ENCODE assay signal across 14 cellular contexts in genomic region chr18:49865401-49865800, GRCh38. TPM values are rescaled to one million over a fixed set of nuclear protein-coding genes. Genes with fewer than 3 reads are reported as not detected.
DNase-seq lines count a peak whose midpoint lies in the region; ATAC-seq and TF ChIP-seq lines count a peak whose summit lies in the region.
"Had no signal": no experiment of that assay in that cellular context is flagged by ENCODE, and none has a peak within 500 bp of the region (broad histone marks: within the 10 kb centered on the region; RNA-seq: fewer than 3 reads in every experiment).

No MANE protein-coding gene starts in this region.

- intact Hi-C loops in OCI-LY7 (cut with micrococcal nuclease; ENCODE audit: unreplicated experiment) = no loop called here

- POLR2A ChIA-PET in OCI-LY7 (lab: Charles Lee) = no interaction called here
- POLR2A ChIA-PET in naive thymus-derived CD8-positive, alpha-beta T cell (lab: Charles Lee) = no interaction called here

- no peaks in the 10 kb centered on the region for H3K36me3 ChIP-seq in OCI-LY7 (ENCODE audit: insufficient read depth, low read length)
- H3K36me3 ChIP-seq: spleen had no signal

- H3K9me3 ChIP-seq in OCI-LY7 (ENCODE audit: low read length) = no peaks in the 10 kb centered on the region
- H3K9me3 ChIP-seq: spleen had no signal

- DNase-seq in GM12865 (ENCODE audit: low read depth) = peak; percentile 33
- peak; percentile 1 for DNase-seq in OCI-LY7 (ENCODE audit: low spot score)
- DNase-seq in left kidney (ENCODE audit: low read depth, low spot score) = peak; percentile 57
- DNase-seq in T-helper 2 cell treated with Interferon-gamma antibody and Interleukin-4, amounts not matched to agents 5 μg/mL and 100 μg/mL, for 36 hours (ENCODE audit: low spot score) = no peak
- no peak for DNase-seq in kidney tubule cell (ENCODE audit: low spot score)
- no peak for DNase-seq in naive thymus-derived CD8-positive, alpha-beta T cell
- DNase-seq: activated CD4-positive, alpha-beta T cell treated with anti-CD3 and anti-CD28 coated beads, Interleukin-2, amount 50 U/mL, for 1 hour; CD4-positive, alpha-beta T cell; KBM-7; mesendoderm; NCI-H1930; occipital lobe; spleen had no signal

- no peaks in the 10 kb centered on the region for H3K9me2 ChIP-seq in OCI-LY7 (ENCODE audit: insufficient read depth, low read length)

- H3K9me3 Mint-ChIP-seq in T-helper 2 cell treated with Interferon-gamma antibody and Interleukin-4, amounts not matched to agents 5 μg/mL and 100 μg/mL, for 36 hours = no peaks in the 10 kb centered on the region
- no peaks in the 10 kb centered on the region for H3K9me3 Mint-ChIP-seq in naive thymus-derived CD8-positive, alpha-beta T cell
- H3K9me3 Mint-ChIP-seq: CD4-positive, alpha-beta T cell had no signal

- H3K27ac ChIP-seq in OCI-LY7 (ENCODE audit: low read depth, low read length, poor library complexity, severe bottlenecking) = no peak overlapping the region
- H3K27ac ChIP-seq: spleen had no signal

- no peak overlapping the region for H3K4me3 ChIP-seq in GM12865 (ENCODE audit: low read depth, low read length)
- no peak overlapping the region for H3K4me3 ChIP-seq in OCI-LY7 (ENCODE audit: low read depth, low read length, poor library complexity, severe bottlenecking)
- H3K4me3 ChIP-seq: spleen had no signal

- BruUV-seq in OCI-LY7 (replicated peaks; lab: Mats Ljungman, UMichigan) = no TSS peak

- no peaks in the 10 kb centered on the region for H3K4me1 Mint-ChIP-seq in T-helper 2 cell treated with Interferon-gamma antibody and Interleukin-4, amounts not matched to agents 5 μg/mL and 100 μg/mL, for 36 hours (ENCODE audit: low read depth)
- no peaks in the 10 kb centered on the region for H3K4me1 Mint-ChIP-seq in naive thymus-derived CD8-positive, alpha-beta T cell

- no peaks in the 10 kb centered on the region for H3K79me2 ChIP-seq in OCI-LY7 (ENCODE audit: insufficient read depth, low read depth, low read length)

- no peaks in the 10 kb centered on the region for H4K20me1 ChIP-seq in OCI-LY7 (ENCODE audit: insufficient read depth, low read length)

- CTCF ChIA-PET in OCI-LY7 (lab: Charles Lee; ENCODE audit: unreplicated experiment) = no interaction called here

- no peak overlapping the region for H2AFZ ChIP-seq in OCI-LY7 (ENCODE audit: low read length)

- no peaks in the 10 kb centered on the region for H3K4me1 ChIP-seq in OCI-LY7 (ENCODE audit: insufficient read depth, low read length, poor library complexity, severe bottlenecking)
- H3K4me1 ChIP-seq: spleen had no signal

- peaks cover 7% of the 10 kb centered on the region for H3K27me3 Mint-ChIP-seq in T-helper 2 cell treated with Interferon-gamma antibody and Interleukin-4, amounts not matched to agents 5 μg/mL and 100 μg/mL, for 36 hours (ENCODE audit: low read depth)
- peaks cover 0 to 10% (median 2%) of the 10 kb centered on the region in 5 donors for H3K27me3 Mint-ChIP-seq in naive thymus-derived CD8-positive, alpha-beta T cell

- ATAC-seq in GM19397 (IDR thresholded peaks at IDR 0.05; ENCODE audit: unreplicated experiment) = peak; percentile 66
- no peak for ATAC-seq in naive thymus-derived CD8-positive, alpha-beta T cell

- no peak overlapping the region for H3K4me2 ChIP-seq in OCI-LY7 (ENCODE audit: low read length)

- H3K27ac Mint-ChIP-seq in T-helper 2 cell treated with Interferon-gamma antibody and Interleukin-4, amounts not matched to agents 5 μg/mL and 100 μg/mL, for 36 hours = no peak overlapping the region
- peak overlapping the region in 1 of 10 donors; percentile 24 for H3K27ac Mint-ChIP-seq in naive thymus-derived CD8-positive, alpha-beta T cell
- H3K27ac Mint-ChIP-seq: CD4-positive, alpha-beta T cell had no signal

- TF ChIP-seq CTCF in GM12865 (IDR thresholded peaks at IDR 0.05; ENCODE audit: insufficient read depth, low read depth, low read length, missing control alignments) = no peak
- no peak for TF ChIP-seq CTCF in OCI-LY7 (conservative IDR thresholded peaks at IDR 0.05; ENCODE audit: low read length)

- no peak overlapping the region for H3K4me3 Mint-ChIP-seq in T-helper 2 cell treated with Interferon-gamma antibody and Interleukin-4, amounts not matched to agents 5 μg/mL and 100 μg/mL, for 36 hours
- no peak overlapping the region for H3K4me3 Mint-ChIP-seq in naive thymus-derived CD8-positive, alpha-beta T cell
- H3K4me3 Mint-ChIP-seq: CD4-positive, alpha-beta T cell had no signal

- H3K36me3 Mint-ChIP-seq in T-helper 2 cell treated with Interferon-gamma antibody and Interleukin-4, amounts not matched to agents 5 μg/mL and 100 μg/mL, for 36 hours (ENCODE audit: low read depth) = no peaks in the 10 kb centered on the region
- no peaks in the 10 kb centered on the region for H3K36me3 Mint-ChIP-seq in naive thymus-derived CD8-positive, alpha-beta T cell

RNA-seq across cellular contexts. Expression of gene ACAA2, which starts 52.1 kb away (rescaled TPM):
- 30.8 and 34.3 TPM in 2 replicates for total RNA-seq in OCI-LY7 (2014; rRNA removed; shearing (Covaris generic))
- total RNA-seq in OCI-LY7 (2022) = 49.2 and 54.4 TPM in 2 replicates
- total RNA-seq in naive thymus-derived CD8-positive, alpha-beta T cell = 10 to 100 TPM; 27.2 to 27.5 TPM
- 100 to 1,000 TPM in 1 of 3 donors, 10 to 100 TPM in 2; 59.7 to 106 (median 74.3) TPM for polyA plus RNA-seq in naive thymus-derived CD8-positive, alpha-beta T cell

Comparison
In these comparisons a context has a peak if more than half of its experiments do, and no peak if none do; other contexts are left out.
1. DNase-seq: peak in GM12865 (single experiment), OCI-LY7 (single experiment) and left kidney (single experiment); none in T-helper 2 cell treated with Interferon-gamma antibody and Interleukin-4, amounts not matched to agents 5 μg/mL and 100 μg/mL, for 36 hours (single experiment), kidney tubule cell (single experiment) and naive thymus-derived CD8-positive, alpha-beta T cell (0 of 10).